In genomic region chrX:138745215-138745614, GRCh38 we compare ENCODE assay signal across 8 cellular contexts. TPM values are rescaled to one million over a fixed set of nuclear protein-coding genes. Genes with fewer than 3 reads are reported as not detected.
DNase-seq lines count a peak whose midpoint lies in the region; ATAC-seq and TF ChIP-seq lines count a peak whose summit lies in the region.

No MANE protein-coding gene starts in this region.

- DNase-seq in DMS 273 (lab: John Stamatoyannopoulos, UW; ENCODE audit: unreplicated experiment) (peak; percentile 81), SK-N-MC (ENCODE audit: low read depth, low spot score) (peak; percentile 50), foreskin keratinocyte (peak in 1 of 2 donors; percentile 14), psoas muscle (no peak)
- DNase-seq in activated T-cell treated with anti-CD3 and anti-CD28 coated beads, Interleukin-2, amount 50 U/mL, for 48 hours, result no peak

- H3K27ac ChIP-seq in SK-N-MC (no peak overlapping the region), foreskin keratinocyte (no peak overlapping the region), psoas muscle (no peak overlapping the region)

- TF ChIP-seq CTCF in foreskin keratinocyte (conservative IDR thresholded peaks at IDR 0.05), result peak; percentile 55
- peak; percentile 84 for TF ChIP-seq CTCF in psoas muscle (IDR thresholded peaks at IDR 0.05)

- intact Hi-C loops in psoas muscle (cut with DNase I), result loop anchor here (5.0 to 10.0 kb wide), 4 partner anchors 550 to 618 kb away; no protein-coding TSS in a partner anchor

- H3K9ac ChIP-seq in SK-N-MC (ENCODE audit: insufficient read length), result no peak overlapping the region

- H3K4me1 ChIP-seq in foreskin keratinocyte, result no peaks in the 10 kb centered on the region
- H3K4me1 ChIP-seq in psoas muscle, result no peaks in the 10 kb centered on the region

- ATAC-seq in GM18867 (IDR thresholded peaks at IDR 0.05; ENCODE audit: unreplicated experiment), result peak; percentile 86
- ATAC-seq in HG03378 (IDR thresholded peaks at IDR 0.05; ENCODE audit: unreplicated experiment), result peak; percentile 83
- ATAC-seq in foreskin keratinocyte, result no peak
- ATAC-seq in psoas muscle, result peak in 3 of 4 donors; percentile 55 to 71 (median 61)
- no peak for ATAC-seq in HG03457 (IDR thresholded peaks at IDR 0.05; ENCODE audit: unreplicated experiment)

- H3K27me3 ChIP-seq in foreskin keratinocyte (no peaks in the 10 kb centered on the region), psoas muscle (ENCODE audit: insufficient read depth in 3 of 3, low read length in 2 of 3) (no peaks in the 10 kb centered on the region)

- no peaks in the 10 kb centered on the region for H3K36me3 ChIP-seq in SK-N-MC (ENCODE audit: insufficient read depth, low read length)
- no peaks in the 10 kb centered on the region for H3K36me3 ChIP-seq in psoas muscle (ENCODE audit: insufficient read depth in 1 of 2, low read depth in 1 of 2)

- WGBS in psoas muscle, 3 donors, result 7 to 10% (median 8%) methylated on average over 7 of the region's 7 CpGs

- no peaks in the 10 kb centered on the region for H3K9me3 ChIP-seq in SK-N-MC (ENCODE audit: low read depth, low read length)
- no peaks in the 10 kb centered on the region for H3K9me3 ChIP-seq in psoas muscle

- no peak overlapping the region for H3K4me3 ChIP-seq in SK-N-MC
- no peak overlapping the region for H3K4me3 ChIP-seq in psoas muscle

RNA-seq across cellular contexts. Expression of gene FGF13, which starts 33.7 kb away (rescaled TPM):
- total RNA-seq in foreskin keratinocyte (not detected in 2 replicates), psoas muscle (10 to 100 TPM; 28.1 to 43.5 (median 34.9) TPM)
- polyA plus RNA-seq in foreskin keratinocyte (not detected in 2 replicates), psoas muscle (10 to 100 TPM; 10.9 to 54.0 (median 15.6) TPM)

Comparison
In these comparisons a context has a peak if more than half of its experiments do, and no peak if none do; other contexts are left out.
1. DNase-seq: peak in DMS 273 (single experiment) and SK-N-MC (single experiment); none in psoas muscle (0 of 2) and activated T-cell treated with anti-CD3 and anti-CD28 coated beads, Interleukin-2, amount 50 U/mL, for 48 hours (0 of 2).
2. ATAC-seq: peak in GM18867 (single experiment), HG03378 (single experiment) and psoas muscle (3 of 4); none in foreskin keratinocyte (single experiment) and HG03457 (single experiment).
3. RNA of gene FGF13, which starts 33.7 kb away (total RNA-seq): 28.1 to 43.5 TPM in psoas muscle; not detected in foreskin keratinocyte; every median in the first group is over 10 times any median in the second.